In genomic region chr11:78889698-78890097, GRCh38 we compare ENCODE assay signal across 25 cellular contexts.
"Had no signal": no experiment of that assay in that cellular context is flagged by ENCODE, and none has a peak within 500 bp of the region (broad histone marks: within the 10 kb centered on the region; RNA-seq: fewer than 3 reads in every experiment).

No MANE protein-coding gene starts in this region.

- H3K4me1 Mint-ChIP-seq: endodermal cell, memory B cell had no signal

- H3K4me3 Mint-ChIP-seq: dendritic cell treated with granulocyte-macrophage colony-stimulating factor and Interleukin-4, amounts not matched to agents 40 ng/mL and 50 ng/mL, for 4 days; effector memory CD8-positive, alpha-beta T cell; endodermal cell; memory B cell; mesothelial cell of epicardium had no signal

- H3K9me3 Mint-ChIP-seq: dendritic cell treated with granulocyte-macrophage colony-stimulating factor and Interleukin-4, amounts not matched to agents 40 ng/mL and 50 ng/mL, for 4 days; endodermal cell; memory B cell; mesothelial cell of epicardium had no signal

- DNase-seq: colonic mucosa; cortex of kidney; effector CD8-positive, alpha-beta T cell; effector memory CD8-positive, alpha-beta T cell; endodermal cell; erythroblast; esophagus squamous epithelium; foreskin fibroblast; foreskin melanocyte; gastrocnemius medialis; glutamatergic neuron; head of caudate nucleus; heart right ventricle; hippocampal formation; kidney glomerular epithelial cell; left colon; left ventricle myocardium inferior; mammary epithelial cell; mesendoderm; mucosa of descending colon had no signal

- ATAC-seq: effector memory CD8-positive, alpha-beta T cell; esophagus mucosa; gastrocnemius medialis; heart right ventricle; left colon; left lobe of liver; mucosa of descending colon had no signal

- H3K27ac Mint-ChIP-seq: dendritic cell treated with granulocyte-macrophage colony-stimulating factor and Interleukin-4, amounts not matched to agents 40 ng/mL and 50 ng/mL, for 4 days; effector memory CD8-positive, alpha-beta T cell; endodermal cell; memory B cell; mesothelial cell of epicardium had no signal
